ENCODE assay signal across 8 cellular contexts in the genomic region with DNA sequence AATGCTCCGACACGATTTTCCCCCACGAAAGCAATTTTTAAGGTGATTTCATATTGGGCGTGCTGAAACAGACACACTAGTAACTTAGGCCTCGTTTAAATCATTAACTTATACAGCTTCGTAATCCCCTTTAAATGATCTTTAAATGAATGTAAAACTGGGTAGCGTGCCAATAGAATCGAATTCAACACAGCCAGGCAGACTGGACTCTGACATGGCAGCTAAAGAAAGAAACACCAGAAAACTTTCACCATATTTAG. TPM values are rescaled to one million over a fixed set of nuclear protein-coding genes. Genes with fewer than 3 reads are reported as not detected.
A peak's percentile ranks its signal among the peaks of the same experiment; 100 is the strongest.
DNase-seq lines count a peak whose midpoint lies in the region; ATAC-seq and TF ChIP-seq lines count a peak whose summit lies in the region.

No MANE protein-coding gene starts in this region.

- H2BK12ac ChIP-seq in neuronal stem cell (ENCODE audit: low read length) = no peak overlapping the region

- H3K79me1 ChIP-seq in neuronal stem cell (ENCODE audit: low read depth, low read length) = peaks cover 2% of the 10 kb centered on the region

- no peak overlapping the region for H3K4ac ChIP-seq in neuronal stem cell (ENCODE audit: low read length)

- H4K20me1 ChIP-seq in OCI-LY1 (ENCODE audit: insufficient read depth, low read length) = no peaks in the 10 kb centered on the region

- peaks cover 5% of the 10 kb centered on the region; the same call in 1 of the 2 replicates for H3F3A ChIP-seq in OCI-LY1 (ENCODE audit: insufficient read depth, low read length)

- H2AFZ ChIP-seq in OCI-LY1 (ENCODE audit: low read length) = no peak overlapping the region
- peak overlapping the region; percentile 91 for H2AFZ ChIP-seq in neuronal stem cell (ENCODE audit: low read length)

- ATAC-seq in GM18502 (IDR thresholded peaks at IDR 0.05; ENCODE audit: poor library complexity, unreplicated experiment) (no peak), HG02610 (IDR thresholded peaks at IDR 0.05; ENCODE audit: unreplicated experiment) (no peak)

- no peak overlapping the region for H4K91ac ChIP-seq in neuronal stem cell (ENCODE audit: low read depth, low read length, poor library complexity)

- H3K79me2 ChIP-seq in OCI-LY1 (ENCODE audit: insufficient read depth, low read length) = peaks cover 21% of the 10 kb centered on the region

- H3K4me2 ChIP-seq in OCI-LY1 (ENCODE audit: low read length) (peak overlapping the region; percentile 94), neuronal stem cell (ENCODE audit: insufficient read depth, low read length, poor library complexity, severe bottlenecking) (peak overlapping the region; percentile 63)

- H2BK5ac ChIP-seq in neuronal stem cell (ENCODE audit: low read length) = no peak overlapping the region

- peak overlapping the region; percentile 88 for H2AK5ac ChIP-seq in neuronal stem cell (ENCODE audit: low read depth, low read length)

- H2BK120ac ChIP-seq in neuronal stem cell (ENCODE audit: low read depth, low read length) = peak overlapping the region; percentile 77

- H3K27ac ChIP-seq in OCI-LY1 (ENCODE audit: low read depth, low read length, poor library complexity, severe bottlenecking) (peak overlapping the region; percentile 96), neuronal stem cell (replicated peaks; ENCODE audit: low read length) (peak overlapping the region; percentile 82)

- H3K36me3 ChIP-seq in BJ (ENCODE audit: control insufficient read depth, insufficient read depth, low read length) (no peaks in the 10 kb centered on the region), OCI-LY1 (ENCODE audit: insufficient read depth, low read length) (peaks cover 26% of the 10 kb centered on the region), endocrine pancreas (ENCODE audit: control insufficient read depth, insufficient read depth, low read length) (no peaks in the 10 kb centered on the region), neuronal stem cell (replicated peaks in 1 of 2; ENCODE audit: control insufficient read depth in 2 of 2, insufficient read depth in 2 of 2, low read length in 2 of 2) (no peaks in the 10 kb centered on the region)

- H2BK15ac ChIP-seq in neuronal stem cell (ENCODE audit: low read length) = no peak overlapping the region

- WGBS in neuronal stem cell (ENCODE audit: extremely low coverage in 2 of 2, insufficient read length in 2 of 2, insufficient replicate concordance in 1 of 2), 2 donors = no CpG with 5 or more reads among the region's 8 CpGs

- TF ChIP-seq CTCF in BJ (IDR thresholded peaks at IDR 0.05; ENCODE audit: insufficient read depth, low read depth, low read length) = no peak
- TF ChIP-seq CTCF in OCI-LY1 (IDR thresholded peaks at IDR 0.05; ENCODE audit: low read length) = no peak

- DNase-seq in BJ (ENCODE audit: low read depth) (no peak), neuronal stem cell (ENCODE audit: low spot score) (no peak), NCI-H2081 treated with DMSO at 0.1 percent for 48 hours (lab: John Stamatoyannopoulos, UW) (no peak), GM03348 (ENCODE audit: low spot score) (no peak)

- H3K9me2 ChIP-seq in OCI-LY1 (ENCODE audit: low read depth, low read length) = no peaks in the 10 kb centered on the region

- no peak overlapping the region for H3K18ac ChIP-seq in neuronal stem cell (ENCODE audit: low read length)

- H3K9ac ChIP-seq in OCI-LY1 (ENCODE audit: low read length) (peak overlapping the region; percentile 81), endocrine pancreas (ENCODE audit: control insufficient read depth, insufficient read depth, low read length) (peak overlapping the region; percentile 8), neuronal stem cell (ENCODE audit: low read depth, low read length, poor library complexity) (no peak overlapping the region)

- peak overlapping the region; percentile 42 for H3K4me3 ChIP-seq in BJ (ENCODE audit: low read depth, low read length)
- H3K4me3 ChIP-seq in OCI-LY1 (ENCODE audit: low read depth, low read length, poor library complexity, severe bottlenecking) = peak overlapping the region; percentile 72
- H3K4me3 ChIP-seq in endocrine pancreas (ENCODE audit: control insufficient read depth, insufficient read depth, low read length) = peak overlapping the region; percentile 74
- H3K4me3 ChIP-seq in neuronal stem cell (ENCODE audit: low read length in 2 of 2) = peak overlapping the region in 1 of 2 donors; percentile 58

- H3K27me3 ChIP-seq in BJ (ENCODE audit: control insufficient read depth, insufficient read depth, low read length) (no peaks in the 10 kb centered on the region), OCI-LY1 (ENCODE audit: insufficient read depth, low read length) (no peaks in the 10 kb centered on the region; the same call in 1 of the 2 replicates), endocrine pancreas (ENCODE audit: control insufficient read depth, insufficient read depth, low read length) (no peaks in the 10 kb centered on the region), neuronal stem cell (ENCODE audit: control insufficient read depth in 3 of 3, insufficient read depth in 3 of 3, low read depth in 1 of 3, low read length in 3 of 3) (peaks cover 0 to 15% (median 4%) of the 10 kb centered on the region in 3 experiments)

- H3K14ac ChIP-seq in neuronal stem cell (ENCODE audit: low read length) = no peak overlapping the region

- H4K8ac ChIP-seq in neuronal stem cell (ENCODE audit: low read depth, low read length) = no peak overlapping the region

- POLR2A ChIA-PET in BJ (lab: Charles Lee) = interaction anchor here (0.6 kb wide), 2 partner anchors 106 to 116 kb away, joined by 3 read pairs; no protein-coding TSS in a partner anchor

- H3K9me3 ChIP-seq in OCI-LY1 (ENCODE audit: low read length) = peaks cover 5% of the 10 kb centered on the region; the same call in 1 of the 2 replicates
- no peaks in the 10 kb centered on the region for H3K9me3 ChIP-seq in endocrine pancreas (ENCODE audit: control insufficient read depth, low read length)
- H3K9me3 ChIP-seq in neuronal stem cell (replicated peaks in 1 of 2; ENCODE audit: control insufficient read depth in 2 of 2, insufficient read depth in 1 of 2, low read depth in 1 of 2, low read length in 2 of 2) = peaks cover 9 to 14% of the 10 kb centered on the region in 2 donors

- H3K4me1 ChIP-seq in OCI-LY1 (ENCODE audit: insufficient read depth, low read length, severe bottlenecking) (peaks cover 33% of the 10 kb centered on the region), endocrine pancreas (ENCODE audit: control insufficient read depth, insufficient read depth, low read length) (no peaks in the 10 kb centered on the region), neuronal stem cell (ENCODE audit: control insufficient read depth in 2 of 2, insufficient read depth in 1 of 2, low read depth in 1 of 2, low read length in 2 of 2) (peaks cover 17 to 27% of the 10 kb centered on the region in 2 donors)

- CTCF ChIA-PET in BJ (lab: Yijun Ruan, JAX) = interaction anchor here (1.6 kb wide), 2 partner anchors 17 to 142 kb away, joined by 3 to 4 read pairs; no protein-coding TSS in a partner anchor

- H3K23ac ChIP-seq in neuronal stem cell (ENCODE audit: low read depth, low read length, poor library complexity) = no peak overlapping the region

RNA-seq across cellular contexts. Expression of a gene that starts 2.4 kb away (rescaled TPM):
- 196 and 242 TPM in 2 replicates for polyA plus RNA-seq in BJ (2011; rRNA removed)
- 65.9 and 131 TPM in 2 replicates for polyA minus RNA-seq in BJ (2011; rRNA and poly(A)+ RNA removed)
- polyA plus RNA-seq in neuronal stem cell (2013, experiment 1 of 2) = 252 TPM
- 263 TPM for polyA plus RNA-seq in neuronal stem cell (2013, experiment 2 of 2)
